ENCODE assay signal across 16 cellular contexts in genomic region chrX:24030597-24030996, GRCh38. TPM values are rescaled to one million over a fixed set of nuclear protein-coding genes. Genes with fewer than 3 reads are reported as not detected.
DNase-seq lines count a peak whose midpoint lies in the region; ATAC-seq and TF ChIP-seq lines count a peak whose summit lies in the region.
"Had no signal": no experiment of that assay in that cellular context is flagged by ENCODE, and none has a peak within 500 bp of the region (broad histone marks: within the 10 kb centered on the region; RNA-seq: fewer than 3 reads in every experiment).

No MANE protein-coding gene starts in this region.

- peaks cover 7% of the 10 kb centered on the region for H3K4me1 Mint-ChIP-seq in T-helper 17 cell
- H3K4me1 Mint-ChIP-seq in nephron, result peaks cover 10% of the 10 kb centered on the region

- DNase-seq in T-helper 17 cell (no peak), amniotic epithelial cell (ENCODE audit: low read depth) (peak; percentile 65), putamen (ENCODE audit: low spot score) (no peak)
- DNase-seq in stimulated activated CD4-positive, alpha-beta T cell treated with anti-CD3 and anti-CD28 coated beads, Interleukin-4, amount 100 ng/mL, for 1 hour, result no peak
- DNase-seq: BE2C; CD8-positive, alpha-beta T cell; COR-L47; DMS153; DMS79 treated with DMSO at 0.1 percent for 48 hours; EL had no signal

- TF ChIP-seq CTCF in nephron (IDR thresholded peaks at IDR 0.05; ENCODE audit: unreplicated experiment in 3 of 3), result no peak

- H3K27me3 Mint-ChIP-seq in T-helper 17 cell, result no peaks in the 10 kb centered on the region
- no peaks in the 10 kb centered on the region for H3K27me3 Mint-ChIP-seq in nephron (ENCODE audit: low read depth)

- H3K9me3 Mint-ChIP-seq in nephron, result no peaks in the 10 kb centered on the region
- H3K9me3 Mint-ChIP-seq: CD8-positive, alpha-beta T cell; IgD-negative memory B cell had no signal

- ATAC-seq in T-helper 17 cell, result no peak
- ATAC-seq in HG03342 (IDR thresholded peaks at IDR 0.05; ENCODE audit: unreplicated experiment), result no peak
- ATAC-seq in HG02885 (IDR thresholded peaks at IDR 0.05; ENCODE audit: poor library complexity, unreplicated experiment), result no peak
- ATAC-seq: A549; CD8-positive, alpha-beta T cell; HCT116 had no signal

- H3K4me3 Mint-ChIP-seq in T-helper 17 cell (no peak overlapping the region), nephron (no peak overlapping the region)
- H3K4me3 Mint-ChIP-seq: CD8-positive, alpha-beta T cell had no signal

- no peaks in the 10 kb centered on the region for H3K36me3 Mint-ChIP-seq in T-helper 17 cell (ENCODE audit: low read depth)
- no peaks in the 10 kb centered on the region for H3K36me3 Mint-ChIP-seq in nephron (ENCODE audit: low read depth)

- peak overlapping the region; percentile 19 for H3K27ac Mint-ChIP-seq in T-helper 17 cell
- H3K27ac Mint-ChIP-seq in nephron, result peak overlapping the region in 2 of 3 experiments; percentile 54 to 70
- H3K27ac Mint-ChIP-seq: CD8-positive, alpha-beta T cell; IgD-negative memory B cell had no signal

- no peaks in the 10 kb centered on the region for H3K9me3 ChIP-seq in T-helper 17 cell (ENCODE audit: control insufficient read depth, low read length, poor library complexity, severe bottlenecking)
- H3K9me3 ChIP-seq: A549, BE2C had no signal

RNA-seq across cellular contexts. Expression of gene KLHL15, which starts 3.6 kb away (rescaled TPM):
- 10 to 100 TPM; 19.4 to 20.1 TPM for total RNA-seq in T-helper 17 cell

RNA-seq across cellular contexts. Expression of gene EIF2S3, which starts 24.2 kb away (rescaled TPM):
- 100 to 1,000 TPM; 161 to 172 TPM for total RNA-seq in T-helper 17 cell
